15 cellular contexts compared by ENCODE assay signal in genomic region chr13:31352467-31352866, GRCh38.
DNase-seq lines count a peak whose midpoint lies in the region; TF ChIP-seq lines count a peak whose summit lies in the region.
"Had no signal": no experiment of that assay in that cellular context is flagged by ENCODE, and none has a peak within 500 bp of the region (broad histone marks: within the 10 kb centered on the region; RNA-seq: fewer than 3 reads in every experiment).

No MANE protein-coding gene starts in this region.

- TF ChIP-seq CTCF in BE2C (IDR thresholded peaks at IDR 0.05; ENCODE audit: low read depth, low read length) (no peak), choroid plexus epithelial cell (conservative IDR thresholded peaks at IDR 0.05; ENCODE audit: low read depth, low read length) (peak; percentile 17)

- intact Hi-C loops in posterior vena cava (cut with DNase I) = no loop called here

- H3K9me3 ChIP-seq in BE2C = peaks cover 4% of the 10 kb centered on the region

- peaks cover 9% of the 10 kb centered on the region for H3K27me3 ChIP-seq in BE2C
- no peaks in the 10 kb centered on the region for H3K27me3 ChIP-seq in H7 (ENCODE audit: control insufficient read depth, insufficient read depth, low read length)

- H3K36me3 ChIP-seq in BE2C (no peaks in the 10 kb centered on the region), H7 (replicated peaks; ENCODE audit: control insufficient read depth, insufficient read depth, low read length) (no peaks in the 10 kb centered on the region)
- H3K36me3 ChIP-seq: HAP-1 had no signal

- H3K4me3 ChIP-seq in BE2C (ENCODE audit: low read depth, low read length) (no peak overlapping the region), H7 (ENCODE audit: insufficient read depth, low read depth, low read length) (no peak overlapping the region), choroid plexus epithelial cell (ENCODE audit: low read depth, low read length) (no peak overlapping the region)
- H3K4me3 ChIP-seq: HAP-1, K562 had no signal

- peak; percentile 12 for DNase-seq in BE2C
- peak; percentile 33 for DNase-seq in H7
- DNase-seq in choroid plexus epithelial cell (ENCODE audit: low read depth) = no peak
- DNase-seq in left kidney (ENCODE audit: low read depth, low spot score) = peak; percentile 49
- DNase-seq in stimulated activated CD4-positive, alpha-beta T cell treated with anti-CD3 and anti-CD28 coated beads, Interleukin-4, amount 100 ng/mL, for 4 hours = no peak
- DNase-seq in posterior vena cava (ENCODE audit: low spot score) = no peak
- DNase-seq in NOMO-1 treated with DMSO at 0.1 percent for 48 hours (lab: John Stamatoyannopoulos, UW; ENCODE audit: unreplicated experiment) = no peak
- no peak for DNase-seq in stimulated activated CD4-positive, alpha-beta T cell treated with anti-CD3 and anti-CD28 coated beads, Interleukin-1b, Interleukin-23, amount 100 ng/mL, for 48 hours
- DNase-seq: ACHN; C1 segment of cervical spinal cord; CD4-positive, alpha-beta T cell; DND-41; GDM1 had no signal

- H3K4me1 ChIP-seq in BE2C = no peaks in the 10 kb centered on the region
- H3K4me1 ChIP-seq: HAP-1 had no signal

Comparison
In these comparisons a context has a peak if more than half of its experiments do, and no peak if none do; other contexts are left out.
1. DNase-seq: peak in BE2C (single experiment), H7 (single experiment) and left kidney (single experiment); none in choroid plexus epithelial cell (single experiment), stimulated activated CD4-positive, alpha-beta T cell treated with anti-CD3 and anti-CD28 coated beads, Interleukin-4, amount 100 ng/mL, for 4 hours (0 of 2), posterior vena cava (single experiment), NOMO-1 treated with DMSO at 0.1 percent for 48 hours (single experiment) and stimulated activated CD4-positive, alpha-beta T cell treated with anti-CD3 and anti-CD28 coated beads, Interleukin-1b, Interleukin-23, amount 100 ng/mL, for 48 hours (single experiment).